Comparison of ENCODE assay signal across 8 cellular contexts in genomic region chr1:147669475-147670318, GRCh38. TPM values are rescaled to one million over a fixed set of nuclear protein-coding genes. Genes with fewer than 3 reads are reported as not detected.
A peak's percentile ranks its signal among the peaks of the same experiment; 100 is the strongest.
DNase-seq lines count a peak whose midpoint lies in the region; ATAC-seq, FAIRE-seq and TF ChIP-seq lines count a peak whose summit lies in the region.

No MANE protein-coding gene starts in this region.

- H3K27me3 Mint-ChIP-seq in chondrocyte (ENCODE audit: low read depth), result no peaks in the 10 kb centered on the region

- peak overlapping the region; percentile 88 for H3K27ac Mint-ChIP-seq in chondrocyte (ENCODE audit: unreplicated experiment)

- TF ChIP-seq RAD21 in HCT116 (IDR thresholded peaks at IDR 0.05; ENCODE audit: low read depth), result no peak

- H3K4me1 Mint-ChIP-seq in chondrocyte (ENCODE audit: low read depth), result peaks cover 22% of the 10 kb centered on the region

- no peak for DNase-seq in HCT116 (ENCODE audit: low read depth, low spot score)
- peak; percentile 26 for DNase-seq in MG63
- peak; percentile 80 for DNase-seq in WERI-Rb-1
- DNase-seq in chondrocyte (ENCODE audit: low spot score), result peak; percentile 94
- peak; percentile 49 to 62 for DNase-seq in left colon
- DNase-seq in stimulated activated CD4-positive, alpha-beta T cell treated with anti-CD3 and anti-CD28 coated beads, Interleukin-1b, Interleukin-23, amount 100 ng/mL, for 48 hours, result peak; percentile 41
- DNase-seq in D721Med (ENCODE audit: insufficient read length, low spot score), result no peak

- no peak for TF ChIP-seq POLR2A in HCT116 (IDR thresholded peaks at IDR 0.05; ENCODE audit: borderline replicate concordance, extremely low read depth, insufficient read depth, insufficient read length)

- H3K4me2 ChIP-seq in HCT116 (ENCODE audit: low read length), result peak overlapping the region; percentile 90

- no peaks in the 10 kb centered on the region for H3K9me3 Mint-ChIP-seq in chondrocyte (ENCODE audit: low read depth)

- no peaks in the 10 kb centered on the region for H4K20me1 ChIP-seq in HCT116 (ENCODE audit: insufficient read depth)

- intact Hi-C loops in HCT116 (cut with micrococcal nuclease) (loop anchor here (5.0 kb wide), 1 partner anchor 48 kb away; no protein-coding TSS in a partner anchor), left colon (cut with DNase I, micrococcal nuclease) (no loop called here)

- no peaks in the 10 kb centered on the region for H3K9me2 ChIP-seq in HCT116 (ENCODE audit: insufficient read depth)

- FAIRE-seq in D721Med (lab: Jason Lieb, UNC), result no peak

- RAD21 ChIA-PET in HCT116 (lab: Charles Lee; ENCODE audit: low non-redundant PET in 1 of 2, low total read pairs in 2 of 2, uncharacterized antibody in 2 of 2, unreplicated experiment in 2 of 2), result interaction anchor here in 1 of 2 experiments (0.9 kb wide), 2 partner anchors 221 to 223 kb away, joined by 3 to 5 read pairs; no protein-coding TSS in a partner anchor

- POLR2A ChIA-PET in HCT116 (lab: Charles Lee), result interaction anchor here (0.9 to 1.4 kb wide), 5 partner anchors 8 to 664 kb away, joined by 3 to 5 read pairs (median 4); no protein-coding TSS in a partner anchor

- peaks cover 3 to 10% of the 10 kb centered on the region in 2 experiments; a peak in 2 of 4 replicates for H3K4me1 ChIP-seq in HCT116 (ENCODE audit: control insufficient read depth in 1 of 2, insufficient read depth in 2 of 2, low read length in 2 of 2)

- H3K27ac ChIP-seq in HCT116 (ENCODE audit: low read depth, low read length), result peak overlapping the region; percentile 84
- H3K27ac ChIP-seq in WERI-Rb-1, result peak overlapping the region; percentile 3

- peak overlapping the region; percentile 91 for H3K4me3 Mint-ChIP-seq in chondrocyte (ENCODE audit: unreplicated experiment)

- no TSS peak for BruUV-seq in HCT116 (replicated peaks; lab: Mats Ljungman, UMichigan)

- TF ChIP-seq CTCF in GM12872 (IDR thresholded peaks at IDR 0.05; ENCODE audit: insufficient read depth, low read depth, low read length) (0 out of 3 replicates have a peak, but pooled peaks have one; percentile 14), HCT116 (IDR thresholded peaks at IDR 0.05 in 2 of 3, conservative IDR thresholded peaks at IDR 0.05 in 1 of 3; ENCODE audit: borderline replicate concordance in 1 of 3, insufficient read depth in 1 of 3, low read depth in 2 of 3, low read length in 2 of 3) (no peak), WERI-Rb-1 (IDR thresholded peaks at IDR 0.05; ENCODE audit: low read depth, low read length) (peak; percentile 23; the same call in 1 of the 2 replicates), chondrocyte (IDR thresholded peaks at IDR 0.05) (peak; percentile 1), D721Med (IDR thresholded peaks at IDR 0.05; ENCODE audit: insufficient read depth, missing control alignments) (no peak)

- peak overlapping the region; percentile 71 for H3K9ac ChIP-seq in HCT116 (ENCODE audit: low read length)

- H3K9me3 ChIP-seq in HCT116 (ENCODE audit: control insufficient read depth in 1 of 2, insufficient read depth in 1 of 2, low read depth in 1 of 2, low read length in 2 of 2) (no peaks in the 10 kb centered on the region), MG63 (no peaks in the 10 kb centered on the region), WERI-Rb-1 (ENCODE audit: severe bottlenecking) (no peaks in the 10 kb centered on the region)

- H3K36me3 ChIP-seq in HCT116 (ENCODE audit: control insufficient read depth in 1 of 2, insufficient read depth in 2 of 2, low read length in 2 of 2) (no peaks in the 10 kb centered on the region), MG63 (no peaks in the 10 kb centered on the region), WERI-Rb-1 (no peaks in the 10 kb centered on the region)

- H3K4me3 ChIP-seq in HCT116 (replicated peaks in 1 of 2; ENCODE audit: low read depth in 1 of 2, low read length in 2 of 2), result peak overlapping the region; percentile 66 to 80
- H3K4me3 ChIP-seq in MG63, result peak overlapping the region; percentile 78
- peak overlapping the region; percentile 59 for H3K4me3 ChIP-seq in WERI-Rb-1 (ENCODE audit: low read depth, low read length)

- H2AFZ ChIP-seq in HCT116 (ENCODE audit: low read depth, low read length, poor library complexity, severe bottlenecking), result no peak overlapping the region

- no peaks in the 10 kb centered on the region for H3K79me2 ChIP-seq in HCT116 (ENCODE audit: insufficient read depth, low read length)

- H3K27me3 ChIP-seq in HCT116 (ENCODE audit: insufficient read depth, low read length) (no peaks in the 10 kb centered on the region), MG63 (no peaks in the 10 kb centered on the region; the same call in 1 of the 2 replicates), WERI-Rb-1 (ENCODE audit: insufficient read depth, low read depth, severe bottlenecking) (peaks cover 31% of the 10 kb centered on the region)

- H3K36me3 Mint-ChIP-seq in chondrocyte (ENCODE audit: low read depth), result no peaks in the 10 kb centered on the region

- ATAC-seq in HCT116 (peak; percentile 60), left colon (peak; percentile 60)

- CTCF ChIA-PET in HCT116 (lab: Charles Lee), result interaction anchor here (1.8 kb wide), 1 partner anchor 223 kb away, joined by 8 read pairs; no protein-coding TSS in a partner anchor

TF ChIP-seq in HCT116, 20 proteins besides CTCF, POLR2A, EP300 and RAD21 (continues in another document):
- TF ChIP-seq MAX (IDR thresholded peaks at IDR 0.05) (peak; percentile 49), ZBTB33 (IDR thresholded peaks at IDR 0.05; ENCODE audit: extremely low read depth, insufficient replicate concordance, low read length) (no peak), POLR2AphosphoS5 (IDR thresholded peaks at IDR 0.05; ENCODE audit: low read depth, low read length) (peak; percentile 28; the same call in 1 of the 2 replicates), YY1 (IDR thresholded peaks at IDR 0.05; ENCODE audit: extremely low read depth, insufficient replicate concordance, low read depth, low read length) (peak; percentile 48), ATF3 (IDR thresholded peaks at IDR 0.05) (no peak), CBX3 (IDR thresholded peaks at IDR 0.05; ENCODE audit: low read depth) (no peak), ELF1 (IDR thresholded peaks at IDR 0.05; ENCODE audit: borderline replicate concordance, low read depth) (no peak), REST (IDR thresholded peaks at IDR 0.05; ENCODE audit: low read depth) (no peak), TCF7L2 (IDR thresholded peaks at IDR 0.05; ENCODE audit: borderline replicate concordance, extremely low read depth, insufficient read depth, insufficient read length) (no peak), SP1 (IDR thresholded peaks at IDR 0.05; ENCODE audit: low read depth) (no peak), CEBPB (IDR thresholded peaks at IDR 0.05; ENCODE audit: low read depth) (no peak), SRF (IDR thresholded peaks at IDR 0.05; ENCODE audit: low read depth) (peak; percentile 78), ZNF274 (IDR thresholded peaks at IDR 0.05; ENCODE audit: low read depth, low read length) (no peak), JUND (IDR thresholded peaks at IDR 0.05) (no peak), EGR1 (IDR thresholded peaks at IDR 0.05; ENCODE audit: low read depth) (no peak)

RNA-seq across cellular contexts. Expression of gene ACP6, which starts 0.6 kb away (rescaled TPM):
- total RNA-seq in HCT116 (2021; ENCODE audit: unreplicated experiment), result 26.4 TPM
- 17.8 and 25.9 TPM in 2 replicates for polyA plus RNA-seq in HCT116 (2012)
- 9.6 and 15.9 TPM in 2 replicates for total RNA-seq in MG63 (2014; rRNA removed; shearing (Covaris generic); ENCODE audit: low replicate concordance)
- total RNA-seq in chondrocyte, result 7.2 to 10.8 TPM (median 9.6 TPM) in 3 replicates
- 10 to 100 TPM; 20.0 to 23.5 TPM for total RNA-seq in left colon

Comparison
In these comparisons a context has a peak if more than half of its experiments do, and no peak if none do; other contexts are left out.
1. CTCF ChIP-seq: peak in GM12872 (single experiment), WERI-Rb-1 (single experiment) and chondrocyte (single experiment); none in HCT116 (0 of 3) and D721Med (single experiment).
2. DNase-seq: peak in MG63 (single experiment), WERI-Rb-1 (single experiment), chondrocyte (single experiment), left colon (2 of 2) and stimulated activated CD4-positive, alpha-beta T cell treated with anti-CD3 and anti-CD28 coated beads, Interleukin-1b, Interleukin-23, amount 100 ng/mL, for 48 hours (single experiment); none in HCT116 (single experiment) and D721Med (single experiment).
3. Peak in every context shown above with its lines, with median percentiles within 50 percentile points of each other: H3K4me3 ChIP-seq.